Comparison of ENCODE assay signal across 10 cellular contexts in the genomic region with DNA sequence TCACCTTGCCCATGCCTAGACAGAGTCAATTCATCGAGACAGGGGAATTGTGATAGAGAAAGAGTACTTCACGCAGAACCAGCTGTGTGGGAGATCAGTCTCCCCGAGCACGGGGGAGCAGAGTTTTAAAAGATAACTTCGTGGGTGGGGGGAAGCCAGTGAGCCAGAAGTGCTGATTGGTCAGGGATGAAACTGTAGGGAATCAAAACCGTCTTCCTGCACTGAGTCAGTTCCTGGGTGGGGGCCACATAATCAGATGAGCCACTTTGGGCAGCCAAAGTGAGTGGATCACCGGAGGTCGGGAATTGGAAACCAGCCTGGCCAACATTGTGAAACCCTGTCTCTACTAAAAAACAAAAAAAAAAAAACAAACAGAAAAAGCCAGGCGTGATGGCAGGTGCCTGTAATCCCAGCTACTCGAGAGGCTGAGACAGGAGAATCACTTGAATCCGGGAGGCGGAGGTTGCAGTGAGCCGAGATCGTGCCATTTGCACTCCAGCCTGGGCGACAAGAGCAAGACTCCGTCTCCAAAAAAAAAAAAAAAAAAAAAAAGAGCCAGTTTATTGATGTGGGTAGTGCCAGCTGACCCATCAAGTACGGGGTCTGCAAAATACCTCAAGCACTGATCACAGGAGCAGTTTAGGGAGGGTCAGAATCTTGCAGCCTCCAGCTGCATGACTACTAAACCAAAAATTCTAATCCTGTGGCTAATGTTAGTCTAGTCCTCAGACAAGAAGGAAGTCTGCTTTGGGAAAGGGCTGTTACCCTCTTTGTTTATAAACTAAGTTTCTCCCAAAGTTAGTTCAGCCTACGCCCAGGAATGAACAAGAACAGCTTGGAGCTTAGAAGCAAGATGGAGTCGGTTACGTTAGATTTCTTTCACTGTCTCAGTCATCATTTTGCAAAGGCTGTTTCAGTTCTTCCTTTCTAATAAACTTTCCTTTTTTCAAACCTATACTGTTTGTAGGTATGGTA. TPM values are rescaled to one million over a fixed set of nuclear protein-coding genes. Genes with fewer than 3 reads are reported as not detected.
DNase-seq lines count a peak whose midpoint lies in the region; ATAC-seq, FAIRE-seq and TF ChIP-seq lines count a peak whose summit lies in the region.
"Had no signal": no experiment of that assay in that cellular context is flagged by ENCODE, and none has a peak within 500 bp of the region (broad histone marks: within the 10 kb centered on the region; RNA-seq: fewer than 3 reads in every experiment).

No MANE protein-coding gene starts in this region.

- ATAC-seq in HepG2 (no peak), right lobe of liver (no peak), GM18907 (IDR thresholded peaks at IDR 0.05; ENCODE audit: unreplicated experiment) (no peak)
- ATAC-seq in stimulated activated naive B cell treated with anti-CD40 and anti-IgM and Interleukin-4, amounts not matched to agents 10 μg/mL and 1 μg/mL and 100 μg/mL, for 72 hours (replicated peaks), result no peak

- H4K20me1 ChIP-seq in HepG2 (ENCODE audit: insufficient read depth, low read length), result peaks cover 56% of the 10 kb centered on the region

- intact Hi-C loops in HepG2 (cut with micrococcal nuclease; ENCODE audit: unreplicated experiment), result loop anchor here (10.0 kb wide), 1 partner anchor 88 kb away; no protein-coding TSS in a partner anchor
- intact Hi-C loops in right lobe of liver (cut with DNase I), result no loop called here

- no peak for TF ChIP-seq RAD21 in HepG2 (CRISPR knock-in tag; IDR thresholded peaks at IDR 0.05)

- no peaks in the 10 kb centered on the region for H3K27me3 Mint-ChIP-seq in activated CD4-positive, alpha-beta memory T cell treated with anti-CD3 and anti-CD28 coated beads, Interleukin-2, amount 10 ng/mL, durations not matched to agents 7 days and 5 days
- H3K27me3 Mint-ChIP-seq in stimulated activated naive B cell treated with anti-CD40 and anti-IgM and Interleukin-4, amounts not matched to agents 10 μg/mL and 1 μg/mL and 100 μg/mL, for 72 hours, result no peaks in the 10 kb centered on the region

- H3K27ac ChIP-seq in HepG2 (ENCODE audit: extremely low read length, insufficient read depth, low read length), result no peak overlapping the region
- no peak overlapping the region for H3K27ac ChIP-seq in right lobe of liver
- H3K27ac ChIP-seq: ascending aorta had no signal

- H3K9ac ChIP-seq in HepG2 (ENCODE audit: insufficient read depth, low read depth, low read length), result no peak overlapping the region

- no peak for FAIRE-seq in HepG2 (lab: Jason Lieb, UNC)

- CTCF ChIA-PET in HepG2 (lab: Yijun Ruan, JAX; ENCODE audit: low intra/inter-chr PET ratio, low total read pairs), result no interaction called here
- CTCF ChIA-PET in activated CD4-positive, alpha-beta memory T cell treated with anti-CD3 and anti-CD28 coated beads, Interleukin-2, amount 10 ng/mL, durations not matched to agents 7 days and 5 days (lab: Charles Lee), result interaction anchor here (0.7 kb wide), 2 partner anchors 191 to 221 kb away, joined by 4 to 5 read pairs; no protein-coding TSS in a partner anchor

- peaks cover 70% of the 10 kb centered on the region for H3K4me1 ChIP-seq in HepG2 (ENCODE audit: insufficient read depth, low read length)
- H3K4me1 ChIP-seq in right lobe of liver, result peaks cover 0 to 28% (median 4%) of the 10 kb centered on the region in 4 donors

- POLR2A ChIA-PET in HepG2 (lab: Yijun Ruan, JAX), result interaction anchor here (0.7 to 0.9 kb wide), 3 partner anchors 11 to 168 kb away, joined by 3 to 4 read pairs (median 3); a partner anchor contains a TSS
- POLR2A ChIA-PET in activated CD4-positive, alpha-beta memory T cell treated with anti-CD3 and anti-CD28 coated beads, Interleukin-2, amount 10 ng/mL, durations not matched to agents 7 days and 5 days (lab: Charles Lee), result interaction anchor here (1.6 kb wide), 1 partner anchor 63 kb away, joined by 4 read pairs; no protein-coding TSS in a partner anchor

- in situ Hi-C loops in HepG2 (cut with HindIII; ENCODE audit: extremely low pct_ligation_motif_present, low pct_unique_long_range_greater_than_20kb), result no loop called here

- TF ChIP-seq EP300 in HepG2 (IDR thresholded peaks at IDR 0.05; ENCODE audit: low read depth in 2 of 2, low read length in 2 of 2), result no peak
- no peak for TF ChIP-seq EP300 in HepG2 (CRISPR knock-in tag; IDR thresholded peaks at IDR 0.05; ENCODE audit: borderline replicate concordance)

- DNase-seq in HepG2 (ENCODE audit: low spot score) (no peak), right lobe of liver (no peak), fibroblast of villous mesenchyme (ENCODE audit: low read depth) (peak; percentile 77), NCI-H748 treated with DMSO at 0.1 percent for 48 hours (lab: John Stamatoyannopoulos, UW) (no peak), SK-N-DZ (ENCODE audit: low spot score) (no peak)
- DNase-seq in activated CD4-positive, alpha-beta memory T cell treated with anti-CD3 and anti-CD28 coated beads, Interleukin-2, amount 10 ng/mL, durations not matched to agents 7 days and 5 days, result no peak
- DNase-seq in stimulated activated naive B cell treated with anti-CD40 and anti-IgM and Interleukin-4, amounts not matched to agents 10 μg/mL and 1 μg/mL and 100 μg/mL, for 72 hours, result no peak
- DNase-seq: RPMI8226 had no signal

- peak overlapping the region; percentile 100 for H3K4me2 ChIP-seq in HepG2 (ENCODE audit: low read depth, low read length)

- H3K27ac Mint-ChIP-seq in activated CD4-positive, alpha-beta memory T cell treated with anti-CD3 and anti-CD28 coated beads, Interleukin-2, amount 10 ng/mL, durations not matched to agents 7 days and 5 days, result peak overlapping the region; percentile 56
- H3K27ac Mint-ChIP-seq in stimulated activated naive B cell treated with anti-CD40 and anti-IgM and Interleukin-4, amounts not matched to agents 10 μg/mL and 1 μg/mL and 100 μg/mL, for 72 hours, result peak overlapping the region; percentile 33

- no peaks in the 10 kb centered on the region for H3K9me3 Mint-ChIP-seq in activated CD4-positive, alpha-beta memory T cell treated with anti-CD3 and anti-CD28 coated beads, Interleukin-2, amount 10 ng/mL, durations not matched to agents 7 days and 5 days
- no peaks in the 10 kb centered on the region for H3K9me3 Mint-ChIP-seq in stimulated activated naive B cell treated with anti-CD40 and anti-IgM and Interleukin-4, amounts not matched to agents 10 μg/mL and 1 μg/mL and 100 μg/mL, for 72 hours

- H3K27me3 ChIP-seq in HepG2 (ENCODE audit: control insufficient read depth in 1 of 2, insufficient read depth in 2 of 2, low read length in 2 of 2) (no peaks in the 10 kb centered on the region; a peak in 1 of 5 replicates), right lobe of liver (no peaks in the 10 kb centered on the region)
- H3K27me3 ChIP-seq: ascending aorta had no signal

- WGBS in HepG2 (ENCODE audit: low lambda C conversion rate), result 84% methylated on average over 20 of the region's 20 CpGs
- WGBS in right lobe of liver (ENCODE audit: insufficient coverage, low coverage, low lambda C conversion rate, missing lambda C conversion rate), result 45% methylated on average over 18 of the region's 20 CpGs

- no peaks in the 10 kb centered on the region for H3K9me3 ChIP-seq in HepG2 (ENCODE audit: low read length)
- H3K9me3 ChIP-seq in right lobe of liver, result no peaks in the 10 kb centered on the region
- H3K9me3 ChIP-seq: ascending aorta had no signal

- H3K4me3 ChIP-seq in HepG2 (replicated peaks in 1 of 3; ENCODE audit: insufficient read depth in 1 of 3, low read depth in 2 of 3, low read length in 3 of 3) (no peak overlapping the region), right lobe of liver (no peak overlapping the region), fibroblast of villous mesenchyme (ENCODE audit: low read depth, low read length) (peak overlapping the region; percentile 38)
- H3K4me3 ChIP-seq: ascending aorta had no signal

- TF ChIP-seq CTCF in HepG2 (CRISPR knock-in tag; IDR thresholded peaks at IDR 0.05) (no peak), right lobe of liver (IDR thresholded peaks at IDR 0.05) (no peak), fibroblast of villous mesenchyme (IDR thresholded peaks at IDR 0.05; ENCODE audit: insufficient read depth, low read depth, low read length) (no peak)

- H2AFZ ChIP-seq in HepG2 (ENCODE audit: low read length), result no peak overlapping the region

- H3K4me3 Mint-ChIP-seq in activated CD4-positive, alpha-beta memory T cell treated with anti-CD3 and anti-CD28 coated beads, Interleukin-2, amount 10 ng/mL, durations not matched to agents 7 days and 5 days, result peak overlapping the region; percentile 48
- peak overlapping the region; percentile 27 to 28 for H3K4me3 Mint-ChIP-seq in stimulated activated naive B cell treated with anti-CD40 and anti-IgM and Interleukin-4, amounts not matched to agents 10 μg/mL and 1 μg/mL and 100 μg/mL, for 72 hours

- no peak for TF ChIP-seq POLR2A in HepG2 (IDR thresholded peaks at IDR 0.05; ENCODE audit: insufficient read depth in 1 of 2, low read depth in 2 of 2, low read length in 2 of 2)
- TF ChIP-seq POLR2A in right lobe of liver (IDR thresholded peaks at IDR 0.05), result no peak

- H3K36me3 Mint-ChIP-seq in activated CD4-positive, alpha-beta memory T cell treated with anti-CD3 and anti-CD28 coated beads, Interleukin-2, amount 10 ng/mL, durations not matched to agents 7 days and 5 days (ENCODE audit: low read depth), result peaks cover 51% of the 10 kb centered on the region
- peaks cover 30 to 36% of the 10 kb centered on the region in 2 donors for H3K36me3 Mint-ChIP-seq in stimulated activated naive B cell treated with anti-CD40 and anti-IgM and Interleukin-4, amounts not matched to agents 10 μg/mL and 1 μg/mL and 100 μg/mL, for 72 hours

- BruUV-seq in HepG2 (replicated peaks; lab: Mats Ljungman, UMichigan), result no TSS peak

- H3K79me2 ChIP-seq in HepG2 (ENCODE audit: insufficient read depth, low read length), result peaks cover 88% of the 10 kb centered on the region

- H3K36me3 ChIP-seq in HepG2 (replicated peaks in 1 of 2; ENCODE audit: control insufficient read depth in 1 of 2, insufficient read depth in 2 of 2, low read length in 2 of 2) (peaks cover 3 to 22% of the 10 kb centered on the region in 2 experiments), right lobe of liver (no peaks in the 10 kb centered on the region)

- H3K4me1 Mint-ChIP-seq in activated CD4-positive, alpha-beta memory T cell treated with anti-CD3 and anti-CD28 coated beads, Interleukin-2, amount 10 ng/mL, durations not matched to agents 7 days and 5 days, result peaks cover 79% of the 10 kb centered on the region
- H3K4me1 Mint-ChIP-seq in stimulated activated naive B cell treated with anti-CD40 and anti-IgM and Interleukin-4, amounts not matched to agents 10 μg/mL and 1 μg/mL and 100 μg/mL, for 72 hours, result peaks cover 49 to 68% of the 10 kb centered on the region in 2 donors

RNA-seq across cellular contexts. Expression of a gene that starts 3.9 kb away (rescaled TPM):
- total RNA-seq in HepG2 (2016; rRNA removed; fragmentation: Illumina TruSeq; extraction: Trizol) (13.8 and 14.6 TPM in 2 replicates), right lobe of liver (1 to 10 TPM; 3.3 to 7.5 (median 5.7) TPM), fibroblast of villous mesenchyme (10.8 and 11.3 TPM in 2 replicates)
- total RNA-seq in HepG2 (2016; cell fraction: cytosol; rRNA removed; fragmentation: Illumina TruSeq; extraction: Trizol; ENCODE audit: low read depth), result 3.1 and 5.0 TPM in 2 replicates
- total RNA-seq in HepG2 (2016; cell fraction: insoluble cytoplasmic fraction; rRNA removed; fragmentation: Illumina TruSeq; extraction: Trizol), result 12.0 and 15.3 TPM in 2 replicates
- 11.0 and 12.4 TPM in 2 replicates for total RNA-seq in HepG2 (2016; cell fraction: membrane; rRNA removed; fragmentation: Illumina TruSeq; extraction: Trizol)
- total RNA-seq in HepG2 (2016; cell fraction: nucleus; rRNA removed; fragmentation: Illumina TruSeq; extraction: Trizol), result 12.2 and 14.1 TPM in 2 replicates
- polyA plus RNA-seq in HepG2 (2011; rRNA removed), result 7.7 and 8.6 TPM in 2 replicates
- 5.6 and 5.9 TPM in 2 replicates for polyA plus RNA-seq in HepG2 (2011; cell fraction: cytosol; rRNA removed)
- 22.1 and 24.6 TPM in 2 replicates for polyA plus RNA-seq in HepG2 (2011; cell fraction: nucleus; rRNA removed)
- polyA plus RNA-seq in HepG2 (2012), result 7.8 and 8.9 TPM in 2 replicates
- 2.3 and 3.1 TPM in 2 replicates for polyA plus RNA-seq in HepG2 (2016; cell fraction: cytosol; fragmentation: Illumina TruSeq; extraction: Trizol; ENCODE audit: low read depth)
- 9.9 and 11.6 TPM in 2 replicates for polyA plus RNA-seq in HepG2 (2016; cell fraction: insoluble cytoplasmic fraction; fragmentation: Illumina TruSeq; extraction: Trizol; ENCODE audit: low read depth)
- 6.6 and 8.4 TPM in 2 replicates for polyA plus RNA-seq in HepG2 (2016; cell fraction: membrane; fragmentation: Illumina TruSeq; extraction: Trizol; ENCODE audit: low read depth)
- polyA plus RNA-seq in HepG2 (2016; cell fraction: nucleus; fragmentation: Illumina TruSeq; extraction: Trizol; ENCODE audit: insufficient read depth, low read depth), result 26.6 and 28.1 TPM in 2 replicates
- polyA minus RNA-seq in HepG2 (2011; rRNA and poly(A)+ RNA removed; ENCODE audit: low replicate concordance), result 7.8 and 11.9 TPM in 2 replicates
- 6.3 and 7.6 TPM in 2 replicates for polyA minus RNA-seq in HepG2 (2011; cell fraction: cytosol; rRNA and poly(A)+ RNA removed)
- 13.6 and 16.1 TPM in 2 replicates for polyA minus RNA-seq in HepG2 (2011; cell fraction: nucleus; rRNA and poly(A)+ RNA removed)
- 10 to 100 TPM; 15.1 to 15.6 TPM for total RNA-seq in activated CD4-positive, alpha-beta memory T cell treated with anti-CD3 and anti-CD28 coated beads, Interleukin-2, amount 10 ng/mL, durations not matched to agents 7 days and 5 days
- 13.9 and 17.1 TPM in 2 replicates for polyA plus RNA-seq in SK-N-DZ (2014; cell fraction: cytosol; rRNA removed)
- polyA plus RNA-seq in SK-N-DZ (2014; cell fraction: nucleus; rRNA removed), result 8.3 and 12.5 TPM in 2 replicates

RNA-seq across cellular contexts. Expression of a gene that starts 22.1 kb away (rescaled TPM):
- 38.4 and 53.1 TPM in 2 replicates for total RNA-seq in HepG2 (2016; rRNA removed; fragmentation: Illumina TruSeq; extraction: Trizol)
- total RNA-seq in HepG2 (2016; cell fraction: cytosol; rRNA removed; fragmentation: Illumina TruSeq; extraction: Trizol; ENCODE audit: low read depth), result 23.8 and 29.3 TPM in 2 replicates
- total RNA-seq in HepG2 (2016; cell fraction: insoluble cytoplasmic fraction; rRNA removed; fragmentation: Illumina TruSeq; extraction: Trizol), result 41.8 and 52.5 TPM in 2 replicates
- total RNA-seq in HepG2 (2016; cell fraction: membrane; rRNA removed; fragmentation: Illumina TruSeq; extraction: Trizol), result 23.7 and 25.5 TPM in 2 replicates
- total RNA-seq in HepG2 (2016; cell fraction: nucleus; rRNA removed; fragmentation: Illumina TruSeq; extraction: Trizol), result 26.2 and 34.9 TPM in 2 replicates
- 72.3 and 88.4 TPM in 2 replicates for polyA plus RNA-seq in HepG2 (2011; rRNA removed)
- polyA plus RNA-seq in HepG2 (2011; cell fraction: cytosol; rRNA removed), result 68.5 and 146 TPM in 2 replicates
- 170 and 172 TPM in 2 replicates for polyA plus RNA-seq in HepG2 (2011; cell fraction: nucleus; rRNA removed)
- polyA plus RNA-seq in HepG2 (2012), result 51.6 and 70.9 TPM in 2 replicates
- polyA plus RNA-seq in HepG2 (2016; cell fraction: cytosol; fragmentation: Illumina TruSeq; extraction: Trizol; ENCODE audit: low read depth), result 46.1 and 56.4 TPM in 2 replicates
- 66.2 and 74.5 TPM in 2 replicates for polyA plus RNA-seq in HepG2 (2016; cell fraction: insoluble cytoplasmic fraction; fragmentation: Illumina TruSeq; extraction: Trizol; ENCODE audit: low read depth)
- polyA plus RNA-seq in HepG2 (2016; cell fraction: membrane; fragmentation: Illumina TruSeq; extraction: Trizol; ENCODE audit: low read depth), result 42.2 and 48.9 TPM in 2 replicates
- polyA plus RNA-seq in HepG2 (2016; cell fraction: nucleus; fragmentation: Illumina TruSeq; extraction: Trizol; ENCODE audit: insufficient read depth, low read depth), result 94.8 and 101 TPM in 2 replicates
- polyA minus RNA-seq in HepG2 (2011; rRNA and poly(A)+ RNA removed; ENCODE audit: low replicate concordance), result 18.2 and 24.8 TPM in 2 replicates
- polyA minus RNA-seq in HepG2 (2011; cell fraction: cytosol; rRNA and poly(A)+ RNA removed), result 15.3 and 17.1 TPM in 2 replicates
- polyA minus RNA-seq in HepG2 (2011; cell fraction: nucleus; rRNA and poly(A)+ RNA removed), result 8.4 and 9.3 TPM in 2 replicates
- 10 to 100 TPM; 13.8 to 49.5 (median 16.3) TPM for total RNA-seq in right lobe of liver
- 10 to 100 TPM; 34.2 to 35.7 TPM for total RNA-seq in activated CD4-positive, alpha-beta memory T cell treated with anti-CD3 and anti-CD28 coated beads, Interleukin-2, amount 10 ng/mL, durations not matched to agents 7 days and 5 days
- 26.3 and 45.4 TPM in 2 replicates for total RNA-seq in fibroblast of villous mesenchyme
- polyA plus RNA-seq in SK-N-DZ (2014; cell fraction: cytosol; rRNA removed), result 89.4 and 134 TPM in 2 replicates
- 118 and 156 TPM in 2 replicates for polyA plus RNA-seq in SK-N-DZ (2014; cell fraction: nucleus; rRNA removed)
